Comparison of ENCODE assay signal across 9 cellular contexts in genomic region chr21:46098303-46099141, GRCh38. TPM values are rescaled to one million over a fixed set of nuclear protein-coding genes. Genes with fewer than 3 reads are reported as not detected.
DNase-seq lines count a peak whose midpoint lies in the region; ATAC-seq and TF ChIP-seq lines count a peak whose summit lies in the region.
"Had no signal": no experiment of that assay in that cellular context is flagged by ENCODE, and none has a peak within 500 bp of the region (broad histone marks: within the 10 kb centered on the region; RNA-seq: fewer than 3 reads in every experiment).

No MANE protein-coding gene starts in this region.

- peak overlapping the region; percentile 39 for H3K4me3 Mint-ChIP-seq in Caco-2 (ENCODE audit: unreplicated experiment)
- peak overlapping the region; percentile 76 for H3K4me3 Mint-ChIP-seq in WTC11
- peak overlapping the region; percentile 69 for H3K4me3 Mint-ChIP-seq in glutamatergic neuron (ENCODE audit: unreplicated experiment)

- POLR2A ChIA-PET in Caco-2 (lab: Charles Lee) (no interaction called here), WTC11 (lab: Charles Lee) (no interaction called here)

- H2BK5ac ChIP-seq in trophoblast cell (ENCODE audit: low read depth, low read length, poor library complexity) = no peak overlapping the region

- H4K91ac ChIP-seq in trophoblast cell (ENCODE audit: low read depth, low read length) = peak overlapping the region; percentile 52

- CTCF ChIA-PET in Caco-2 (lab: Charles Lee) (interaction anchor here (1.4 kb wide), 1 partner anchor 125 kb away, joined by 3 read pairs; no protein-coding TSS in a partner anchor), WTC11 (lab: Charles Lee) (interaction anchor here (1.0 to 5.0 kb wide), 6 partner anchors 15 to 175 kb away, joined by 3 to 33 read pairs (median 4); no protein-coding TSS in a partner anchor)

- H3K27ac Mint-ChIP-seq in Caco-2 (ENCODE audit: unreplicated experiment) (no peak overlapping the region), WTC11 (no peak overlapping the region), glutamatergic neuron (ENCODE audit: unreplicated experiment) (no peak overlapping the region)

- no peak overlapping the region for H4K12ac ChIP-seq in trophoblast cell (ENCODE audit: low read depth, low read length)

- no peak overlapping the region for H3K4ac ChIP-seq in trophoblast cell (ENCODE audit: low read depth, low read length)

- H3K9me3 ChIP-seq in Caco-2 = peaks cover 14% of the 10 kb centered on the region; the same call in 1 of the 2 replicates
- H3K9me3 ChIP-seq in trophoblast cell (ENCODE audit: insufficient read depth, low read depth, low read length) = peaks cover 2% of the 10 kb centered on the region

- WGBS in trophoblast cell (ENCODE audit: extremely low coverage, insufficient coverage, insufficient read length) = no CpG with 5 or more reads among the region's 94 CpGs

- H3K27me3 Mint-ChIP-seq in Caco-2 (ENCODE audit: insufficient read depth, unreplicated experiment) = peaks cover 6% of the 10 kb centered on the region
- H3K27me3 Mint-ChIP-seq in WTC11 (ENCODE audit: low read depth) = peaks cover 8% of the 10 kb centered on the region
- peaks cover 14% of the 10 kb centered on the region for H3K27me3 Mint-ChIP-seq in glutamatergic neuron (ENCODE audit: unreplicated experiment)

- H2BK120ac ChIP-seq in trophoblast cell (ENCODE audit: insufficient read depth, low read length, poor library complexity) = no peak overlapping the region

- no peaks in the 10 kb centered on the region for H3K4me1 ChIP-seq in Caco-2
- peaks cover 2 to 6% of the 10 kb centered on the region in 2 experiments for H3K4me1 ChIP-seq in trophoblast cell (ENCODE audit: control insufficient read depth in 1 of 2, insufficient read depth in 2 of 2, low read length in 2 of 2)

- H3K79me1 ChIP-seq in trophoblast cell (ENCODE audit: low read length) = peaks cover 2% of the 10 kb centered on the region

- no peak overlapping the region for H2AK5ac ChIP-seq in trophoblast cell (ENCODE audit: low read length)

- H3K14ac ChIP-seq in trophoblast cell (ENCODE audit: low read length) = peak overlapping the region; percentile 50

- H3K23ac ChIP-seq in trophoblast cell (ENCODE audit: low read length) = no peak overlapping the region

- H3K4me1 Mint-ChIP-seq in Caco-2 (ENCODE audit: low read depth, unreplicated experiment) = no peaks in the 10 kb centered on the region
- peaks cover 6% of the 10 kb centered on the region for H3K4me1 Mint-ChIP-seq in WTC11
- no peaks in the 10 kb centered on the region for H3K4me1 Mint-ChIP-seq in glutamatergic neuron (ENCODE audit: low read depth, unreplicated experiment)

- peak overlapping the region; percentile 74 for H3K4me2 ChIP-seq in trophoblast cell (ENCODE audit: low read length)

- intact Hi-C loops in Caco-2 (cut with micrococcal nuclease; ENCODE audit: unreplicated experiment) = loop anchor here (5.0 kb wide), 1 partner anchor 126 kb away; no protein-coding TSS in a partner anchor

- H3K18ac ChIP-seq in trophoblast cell (ENCODE audit: low read length) = peak overlapping the region; percentile 59

- peaks cover 3% of the 10 kb centered on the region for H3K79me2 ChIP-seq in trophoblast cell (ENCODE audit: control insufficient read depth, insufficient read depth, low read length, poor library complexity)

- H3K27ac ChIP-seq in trophoblast cell (ENCODE audit: low read depth, low read length) = no peak overlapping the region

- H3K27me3 ChIP-seq in Caco-2 (replicated peaks; ENCODE audit: control insufficient read depth, insufficient read depth, low read length) (no peaks in the 10 kb centered on the region; the same call in 1 of the 2 replicates), trophoblast cell (ENCODE audit: insufficient read depth, low read length) (peaks cover 4% of the 10 kb centered on the region)

- BruUV-seq in Caco-2 (replicated peaks; lab: Mats Ljungman, UMichigan) = no TSS peak

- H3K36me3 Mint-ChIP-seq in Caco-2 (ENCODE audit: insufficient read depth, unreplicated experiment) (no peaks in the 10 kb centered on the region), WTC11 (peaks cover 34% of the 10 kb centered on the region), glutamatergic neuron (ENCODE audit: unreplicated experiment) (peaks cover 34% of the 10 kb centered on the region)

- peak overlapping the region; percentile 40 for H4K8ac ChIP-seq in trophoblast cell (ENCODE audit: low read depth, low read length)

- H3K9me3 Mint-ChIP-seq in Caco-2 (ENCODE audit: unreplicated experiment) (peaks cover 14% of the 10 kb centered on the region), WTC11 (peaks cover 31% of the 10 kb centered on the region), glutamatergic neuron (ENCODE audit: unreplicated experiment) (peaks cover 16% of the 10 kb centered on the region)

- no peaks in the 10 kb centered on the region for H3K36me3 ChIP-seq in Caco-2 (ENCODE audit: control insufficient read depth, insufficient read depth, low read length)
- H3K36me3 ChIP-seq in trophoblast cell (ENCODE audit: control insufficient read depth in 1 of 2, insufficient read depth in 2 of 2, low read length in 2 of 2) = no peaks in the 10 kb centered on the region

- DNase-seq in Caco-2 (peak in 1 of 2 experiments; percentile 19), WTC11 (ENCODE audit: low spot score) (peak; percentile 45), glutamatergic neuron (peak; percentile 23), trophoblast cell (no peak), occipital lobe (lab: John Stamatoyannopoulos, UW) (no peak), NCI-H69 (lab: John Stamatoyannopoulos, UW) (no peak)

- TF ChIP-seq CTCF in Caco-2 (IDR thresholded peaks at IDR 0.05; ENCODE audit: insufficient read depth in 1 of 2, low read depth in 1 of 2, low read length in 1 of 2, severe bottlenecking in 1 of 2, unreplicated experiment in 1 of 2) (no peak), WTC11 (IDR thresholded peaks at IDR 0.05) (no peak), glutamatergic neuron (IDR thresholded peaks at IDR 0.05; ENCODE audit: partially characterized antibody, unreplicated experiment) (no peak)

- H3K4me3 ChIP-seq in Caco-2 (ENCODE audit: low read depth, low read length) = peak overlapping the region; percentile 50
- H3K4me3 ChIP-seq in trophoblast cell (ENCODE audit: low read depth, low read length) = peak overlapping the region; percentile 73

- peak overlapping the region; percentile 45 for H2AFZ ChIP-seq in trophoblast cell (ENCODE audit: insufficient read depth, low read length, poor library complexity)

- ATAC-seq in WTC11 (peak; percentile 29), GM18517 (IDR thresholded peaks at IDR 0.05; ENCODE audit: unreplicated experiment) (no peak), GM21528 (IDR thresholded peaks at IDR 0.05; ENCODE audit: low FRiP score, unreplicated experiment) (no peak)

- H2BK12ac ChIP-seq in trophoblast cell (ENCODE audit: low read length) = no peak overlapping the region

- H3K9ac ChIP-seq in trophoblast cell (ENCODE audit: low read length) = peak overlapping the region; percentile 12

TF ChIP-seq in WTC11, 78 proteins besides CTCF, POLR2A, EP300 and RAD21 (continues in another document):
- TF ChIP-seq ETV6 (CRISPR knock-in tag; IDR thresholded peaks at IDR 0.05) (no peak), SP1 (CRISPR knock-in tag; conservative IDR thresholded peaks at IDR 0.05) (no peak; the same call in 1 of the 2 replicates), ATF6 (CRISPR knock-in tag; IDR thresholded peaks at IDR 0.05) (no peak), FOXJ3 (CRISPR knock-in tag; IDR thresholded peaks at IDR 0.05; ENCODE audit: borderline replicate concordance) (no peak), ZNF138 (CRISPR knock-in tag; conservative IDR thresholded peaks at IDR 0.05) (no peak), E2F4 (CRISPR knock-in tag; IDR thresholded peaks at IDR 0.05; ENCODE audit: borderline replicate concordance, low read depth) (no peak), GRHL2 (CRISPR knock-in tag; IDR thresholded peaks at IDR 0.05; ENCODE audit: insufficient replicate concordance, severe bottlenecking) (no peak)

RNA-seq across cellular contexts. Expression of gene COL6A2, which starts 0.6 kb away (rescaled TPM):
- total RNA-seq in Caco-2 (2022) = 8.8 and 11.1 TPM in 2 replicates
- 111 to 138 TPM (median 138 TPM) in 3 replicates for total RNA-seq in WTC11 (2021)
- 55.2 TPM for total RNA-seq in glutamatergic neuron (ENCODE audit: unreplicated experiment)
- polyA plus RNA-seq in trophoblast cell (2013) = 53.6 and 55.1 TPM in 2 replicates
- total RNA-seq in occipital lobe = 37.1 TPM

RNA-seq across cellular contexts. Expression of gene FTCD, which starts 56.9 kb away (rescaled TPM):
- total RNA-seq in Caco-2 (2022) (3.5 and 4.5 TPM in 2 replicates), WTC11 (2021) (6.1 to 9.6 TPM (median 9.5 TPM) in 3 replicates), glutamatergic neuron (ENCODE audit: unreplicated experiment) (13.4 TPM), occipital lobe (not detected)
- polyA plus RNA-seq in trophoblast cell (2013) = 1.0 and 1.4 TPM in 2 replicates
- total RNA-seq: subcutaneous adipose tissue had no signal

Comparison
In these comparisons a context has a peak if more than half of its experiments do, and no peak if none do; other contexts are left out.
1. DNase-seq: peak in WTC11 (single experiment) and glutamatergic neuron (single experiment); none in trophoblast cell (0 of 2), occipital lobe (single experiment) and NCI-H69 (single experiment).
2. Peak in every context shown above with its lines, with median percentiles within 50 percentile points of each other: H3K4me3 Mint-ChIP-seq.